ENCODE assay signal across 1 cellular context in the genomic region with DNA sequence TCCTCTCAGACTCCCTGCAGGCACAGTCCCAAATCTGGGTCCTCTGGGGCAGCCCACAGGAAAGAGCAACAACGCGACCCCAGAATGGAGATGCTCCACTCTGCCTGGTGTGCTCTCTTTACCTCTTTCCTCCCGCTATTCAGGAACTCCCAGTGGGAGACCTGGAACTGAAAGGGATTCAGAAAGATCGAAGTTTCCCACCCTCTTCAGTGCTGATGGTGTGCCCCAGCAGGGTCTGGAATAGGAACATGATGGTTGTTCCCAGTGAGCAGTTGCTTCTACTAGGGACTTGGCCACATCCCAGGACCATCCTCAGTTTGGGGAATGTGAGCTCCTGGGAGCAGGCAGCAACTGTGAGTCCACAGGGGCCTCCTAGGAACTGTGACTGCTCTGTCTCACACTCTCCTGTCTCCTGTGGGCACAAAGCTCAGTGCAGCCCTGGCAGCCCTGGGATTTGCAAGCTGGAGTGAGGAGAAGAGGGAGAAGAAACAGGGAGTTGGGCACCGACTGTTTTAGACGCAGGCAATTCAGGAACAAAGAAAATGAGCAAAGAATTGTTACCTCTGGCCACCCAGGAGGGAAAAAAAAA.
TF ChIP-seq lines count a peak whose summit lies in the region.

No MANE protein-coding gene starts in this region.

TF ChIP-seq in H1, 55 proteins besides CTCF, POLR2A, EP300 and RAD21:
- TF ChIP-seq ZNF274 (IDR thresholded peaks at IDR 0.05; ENCODE audit: borderline replicate concordance, extremely low read depth, low read length) = no peak
- TF ChIP-seq TBP (IDR thresholded peaks at IDR 0.05; ENCODE audit: low read depth, low read length) = no peak
- TF ChIP-seq, protein P1, sequence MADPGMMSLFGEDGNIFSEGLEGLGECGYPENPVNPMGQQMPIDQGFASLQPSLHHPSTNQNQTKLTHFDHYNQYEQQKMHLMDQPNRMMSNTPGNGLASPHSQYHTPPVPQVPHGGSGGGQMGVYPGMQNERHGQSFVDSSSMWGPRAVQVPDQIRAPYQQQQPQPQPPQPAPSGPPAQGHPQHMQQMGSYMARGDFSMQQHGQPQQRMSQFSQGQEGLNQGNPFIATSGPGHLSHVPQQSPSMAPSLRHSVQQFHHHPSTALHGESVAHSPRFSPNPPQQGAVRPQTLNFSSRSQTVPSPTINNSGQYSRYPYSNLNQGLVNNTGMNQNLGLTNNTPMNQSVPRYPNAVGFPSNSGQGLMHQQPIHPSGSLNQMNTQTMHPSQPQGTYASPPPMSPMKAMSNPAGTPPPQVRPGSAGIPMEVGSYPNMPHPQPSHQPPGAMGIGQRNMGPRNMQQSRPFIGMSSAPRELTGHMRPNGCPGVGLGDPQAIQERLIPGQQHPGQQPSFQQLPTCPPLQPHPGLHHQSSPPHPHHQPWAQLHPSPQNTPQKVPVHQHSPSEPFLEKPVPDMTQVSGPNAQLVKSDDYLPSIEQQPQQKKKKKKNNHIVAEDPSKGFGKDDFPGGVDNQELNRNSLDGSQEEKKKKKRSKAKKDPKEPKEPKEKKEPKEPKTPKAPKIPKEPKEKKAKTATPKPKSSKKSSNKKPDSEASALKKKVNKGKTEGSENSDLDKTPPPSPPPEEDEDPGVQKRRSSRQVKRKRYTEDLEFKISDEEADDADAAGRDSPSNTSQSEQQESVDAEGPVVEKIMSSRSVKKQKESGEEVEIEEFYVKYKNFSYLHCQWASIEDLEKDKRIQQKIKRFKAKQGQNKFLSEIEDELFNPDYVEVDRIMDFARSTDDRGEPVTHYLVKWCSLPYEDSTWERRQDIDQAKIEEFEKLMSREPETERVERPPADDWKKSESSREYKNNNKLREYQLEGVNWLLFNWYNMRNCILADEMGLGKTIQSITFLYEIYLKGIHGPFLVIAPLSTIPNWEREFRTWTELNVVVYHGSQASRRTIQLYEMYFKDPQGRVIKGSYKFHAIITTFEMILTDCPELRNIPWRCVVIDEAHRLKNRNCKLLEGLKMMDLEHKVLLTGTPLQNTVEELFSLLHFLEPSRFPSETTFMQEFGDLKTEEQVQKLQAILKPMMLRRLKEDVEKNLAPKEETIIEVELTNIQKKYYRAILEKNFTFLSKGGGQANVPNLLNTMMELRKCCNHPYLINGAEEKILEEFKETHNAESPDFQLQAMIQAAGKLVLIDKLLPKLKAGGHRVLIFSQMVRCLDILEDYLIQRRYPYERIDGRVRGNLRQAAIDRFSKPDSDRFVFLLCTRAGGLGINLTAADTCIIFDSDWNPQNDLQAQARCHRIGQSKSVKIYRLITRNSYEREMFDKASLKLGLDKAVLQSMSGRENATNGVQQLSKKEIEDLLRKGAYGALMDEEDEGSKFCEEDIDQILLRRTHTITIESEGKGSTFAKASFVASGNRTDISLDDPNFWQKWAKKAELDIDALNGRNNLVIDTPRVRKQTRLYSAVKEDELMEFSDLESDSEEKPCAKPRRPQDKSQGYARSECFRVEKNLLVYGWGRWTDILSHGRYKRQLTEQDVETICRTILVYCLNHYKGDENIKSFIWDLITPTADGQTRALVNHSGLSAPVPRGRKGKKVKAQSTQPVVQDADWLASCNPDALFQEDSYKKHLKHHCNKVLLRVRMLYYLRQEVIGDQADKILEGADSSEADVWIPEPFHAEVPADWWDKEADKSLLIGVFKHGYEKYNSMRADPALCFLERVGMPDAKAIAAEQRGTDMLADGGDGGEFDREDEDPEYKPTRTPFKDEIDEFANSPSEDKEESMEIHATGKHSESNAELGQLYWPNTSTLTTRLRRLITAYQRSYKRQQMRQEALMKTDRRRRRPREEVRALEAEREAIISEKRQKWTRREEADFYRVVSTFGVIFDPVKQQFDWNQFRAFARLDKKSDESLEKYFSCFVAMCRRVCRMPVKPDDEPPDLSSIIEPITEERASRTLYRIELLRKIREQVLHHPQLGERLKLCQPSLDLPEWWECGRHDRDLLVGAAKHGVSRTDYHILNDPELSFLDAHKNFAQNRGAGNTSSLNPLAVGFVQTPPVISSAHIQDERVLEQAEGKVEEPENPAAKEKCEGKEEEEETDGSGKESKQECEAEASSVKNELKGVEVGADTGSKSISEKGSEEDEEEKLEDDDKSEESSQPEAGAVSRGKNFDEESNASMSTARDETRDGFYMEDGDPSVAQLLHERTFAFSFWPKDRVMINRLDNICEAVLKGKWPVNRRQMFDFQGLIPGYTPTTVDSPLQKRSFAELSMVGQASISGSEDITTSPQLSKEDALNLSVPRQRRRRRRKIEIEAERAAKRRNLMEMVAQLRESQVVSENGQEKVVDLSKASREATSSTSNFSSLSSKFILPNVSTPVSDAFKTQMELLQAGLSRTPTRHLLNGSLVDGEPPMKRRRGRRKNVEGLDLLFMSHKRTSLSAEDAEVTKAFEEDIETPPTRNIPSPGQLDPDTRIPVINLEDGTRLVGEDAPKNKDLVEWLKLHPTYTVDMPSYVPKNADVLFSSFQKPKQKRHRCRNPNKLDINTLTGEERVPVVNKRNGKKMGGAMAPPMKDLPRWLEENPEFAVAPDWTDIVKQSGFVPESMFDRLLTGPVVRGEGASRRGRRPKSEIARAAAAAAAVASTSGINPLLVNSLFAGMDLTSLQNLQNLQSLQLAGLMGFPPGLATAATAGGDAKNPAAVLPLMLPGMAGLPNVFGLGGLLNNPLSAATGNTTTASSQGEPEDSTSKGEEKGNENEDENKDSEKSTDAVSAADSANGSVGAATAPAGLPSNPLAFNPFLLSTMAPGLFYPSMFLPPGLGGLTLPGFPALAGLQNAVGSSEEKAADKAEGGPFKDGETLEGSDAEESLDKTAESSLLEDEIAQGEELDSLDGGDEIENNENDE (IDR thresholded peaks at IDR 0.05; ENCODE audit: insufficient replicate concordance, low read length) = no peak
- no peak for TF ChIP-seq NANOG (IDR thresholded peaks at IDR 0.05; ENCODE audit: insufficient read depth, low read depth, low read length, poor library complexity, severe bottlenecking)
- no peak for TF ChIP-seq SIX5 (IDR thresholded peaks at IDR 0.05; ENCODE audit: low read depth, low read length)
- no peak for TF ChIP-seq KDM1A (IDR thresholded peaks at IDR 0.05; ENCODE audit: borderline replicate concordance, low read length)
- no peak for TF ChIP-seq POLR2AphosphoS5 (IDR thresholded peaks at IDR 0.05; ENCODE audit: low read depth, low read length)
- TF ChIP-seq CHD2 (IDR thresholded peaks at IDR 0.05; ENCODE audit: low read length) = no peak
- TF ChIP-seq EZH2 (IDR thresholded peaks at IDR 0.05; ENCODE audit: low read depth, low read length, severe bottlenecking) = no peak
- no peak for TF ChIP-seq ASH2L (IDR thresholded peaks at IDR 0.05; ENCODE audit: low read length)
- TF ChIP-seq SP2 (IDR thresholded peaks at IDR 0.05; ENCODE audit: low read length) = no peak
- TF ChIP-seq KDM5A (IDR thresholded peaks at IDR 0.05; ENCODE audit: low read length) = no peak
- no peak for TF ChIP-seq JUND (IDR thresholded peaks at IDR 0.05; ENCODE audit: low read length)
- no peak for TF ChIP-seq CEBPB (IDR thresholded peaks at IDR 0.05; ENCODE audit: low read depth, low read length)
- no peak for TF ChIP-seq TCF12 (IDR thresholded peaks at IDR 0.05; ENCODE audit: low read depth, low read length)
- no peak for TF ChIP-seq SIRT6 (IDR thresholded peaks at IDR 0.05; ENCODE audit: low read length)
- TF ChIP-seq RBBP5 (IDR thresholded peaks at IDR 0.05; ENCODE audit: borderline replicate concordance, low read depth, low read length) = no peak
- TF ChIP-seq FOSL1 (IDR thresholded peaks at IDR 0.05; ENCODE audit: insufficient read depth, low read depth, low read length) = no peak
- TF ChIP-seq, protein P2, sequence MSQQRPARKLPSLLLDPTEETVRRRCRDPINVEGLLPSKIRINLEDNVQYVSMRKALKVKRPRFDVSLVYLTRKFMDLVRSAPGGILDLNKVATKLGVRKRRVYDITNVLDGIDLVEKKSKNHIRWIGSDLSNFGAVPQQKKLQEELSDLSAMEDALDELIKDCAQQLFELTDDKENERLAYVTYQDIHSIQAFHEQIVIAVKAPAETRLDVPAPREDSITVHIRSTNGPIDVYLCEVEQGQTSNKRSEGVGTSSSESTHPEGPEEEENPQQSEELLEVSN (IDR thresholded peaks at IDR 0.05) = no peak
